1 cellular context compared by ENCODE assay signal in the genomic region with DNA sequence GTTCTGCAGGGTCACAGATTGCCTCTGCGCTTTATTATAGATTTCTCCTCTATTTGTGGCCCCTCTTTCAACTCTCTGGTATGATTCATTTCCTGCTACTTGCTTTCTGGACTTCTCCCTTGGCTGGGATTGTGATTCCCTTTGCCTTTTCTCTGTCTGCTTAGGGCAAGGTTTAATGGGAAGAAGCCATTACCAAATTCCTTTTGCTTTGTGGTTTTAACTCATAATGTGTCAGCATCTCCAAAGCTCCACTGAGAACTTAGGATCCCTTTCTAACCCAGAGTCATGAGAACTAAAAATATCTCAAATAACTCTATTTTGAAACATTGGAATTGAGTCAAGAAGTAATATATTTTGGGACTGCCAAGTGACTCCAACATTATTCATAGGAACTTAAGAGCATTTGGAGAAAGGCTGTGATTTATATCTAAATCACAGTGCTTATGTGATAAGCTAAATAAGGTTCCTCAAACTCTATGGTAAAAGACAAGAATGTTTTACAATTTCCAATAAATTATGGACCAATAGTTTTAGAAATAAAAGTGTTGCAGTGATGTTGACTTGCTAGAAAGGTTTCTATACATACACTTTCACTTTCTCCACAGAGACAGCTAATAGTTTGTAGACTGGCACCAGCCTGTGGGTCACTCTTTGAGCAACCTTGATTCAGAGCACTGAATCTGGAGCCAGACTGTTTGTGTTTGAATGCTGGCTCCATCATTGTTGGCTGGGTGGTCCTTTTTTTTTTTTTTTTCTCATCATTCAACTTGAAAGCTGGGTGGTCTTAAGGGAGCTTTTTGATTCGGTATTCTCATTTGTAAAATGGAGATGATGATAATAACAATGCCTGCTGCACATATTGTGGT.
TF ChIP-seq lines count a peak whose summit lies in the region.

No MANE protein-coding gene starts in this region.

TF ChIP-seq in IMR-90, 13 proteins besides CTCF, POLR2A, EP300 and RAD21 (continued from another document):
- no peak for TF ChIP-seq RFX5 (IDR thresholded peaks at IDR 0.05; ENCODE audit: low read depth, low read length)
- TF ChIP-seq NFE2L2 (IDR thresholded peaks at IDR 0.05; ENCODE audit: low read depth, low read length): peak; percentile 56
- TF ChIP-seq, protein P1, sequence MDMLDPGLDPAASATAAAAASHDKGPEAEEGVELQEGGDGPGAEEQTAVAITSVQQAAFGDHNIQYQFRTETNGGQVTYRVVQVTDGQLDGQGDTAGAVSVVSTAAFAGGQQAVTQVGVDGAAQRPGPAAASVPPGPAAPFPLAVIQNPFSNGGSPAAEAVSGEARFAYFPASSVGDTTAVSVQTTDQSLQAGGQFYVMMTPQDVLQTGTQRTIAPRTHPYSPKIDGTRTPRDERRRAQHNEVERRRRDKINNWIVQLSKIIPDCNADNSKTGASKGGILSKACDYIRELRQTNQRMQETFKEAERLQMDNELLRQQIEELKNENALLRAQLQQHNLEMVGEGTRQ (IDR thresholded peaks at IDR 0.05; ENCODE audit: low read depth, low read length): no peak
- 0 out of 2 replicates have a peak, but pooled peaks have one; percentile 20 for TF ChIP-seq MAZ (IDR thresholded peaks at IDR 0.05; ENCODE audit: borderline replicate concordance, low read depth, low read length)
- TF ChIP-seq, protein P2, sequence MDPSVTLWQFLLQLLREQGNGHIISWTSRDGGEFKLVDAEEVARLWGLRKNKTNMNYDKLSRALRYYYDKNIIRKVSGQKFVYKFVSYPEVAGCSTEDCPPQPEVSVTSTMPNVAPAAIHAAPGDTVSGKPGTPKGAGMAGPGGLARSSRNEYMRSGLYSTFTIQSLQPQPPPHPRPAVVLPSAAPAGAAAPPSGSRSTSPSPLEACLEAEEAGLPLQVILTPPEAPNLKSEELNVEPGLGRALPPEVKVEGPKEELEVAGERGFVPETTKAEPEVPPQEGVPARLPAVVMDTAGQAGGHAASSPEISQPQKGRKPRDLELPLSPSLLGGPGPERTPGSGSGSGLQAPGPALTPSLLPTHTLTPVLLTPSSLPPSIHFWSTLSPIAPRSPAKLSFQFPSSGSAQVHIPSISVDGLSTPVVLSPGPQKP (IDR thresholded peaks at IDR 0.05; ENCODE audit: borderline replicate concordance, low read depth, low read length): no peak
- TF ChIP-seq CEBPB (IDR thresholded peaks at IDR 0.05; ENCODE audit: low read depth, low read length): no peak; the same call in 1 of the 2 replicates
- 0 out of 2 replicates have a peak, but pooled peaks have one; percentile 15 for TF ChIP-seq SMC3 (IDR thresholded peaks at IDR 0.05; ENCODE audit: low read depth, low read length)
- TF ChIP-seq BHLHE40 (IDR thresholded peaks at IDR 0.05; ENCODE audit: low read depth, low read length): peak; percentile 32; the same call in 1 of the 2 replicates
